Comparison of ENCODE assay signal across 7 cellular contexts in genomic region chr3:85455801-85456200, GRCh38.
"Had no signal": no experiment of that assay in that cellular context is flagged by ENCODE, and none has a peak within 500 bp of the region (broad histone marks: within the 10 kb centered on the region; RNA-seq: fewer than 3 reads in every experiment).

No MANE protein-coding gene starts in this region.

- H3K27ac ChIP-seq: HL-60, KMS-11 had no signal

- FAIRE-seq: HTR-8/SVneo had no signal

- H3K4me2 ChIP-seq: KMS-11 had no signal

- H3K9ac ChIP-seq: KMS-11 had no signal

- DNase-seq: IMR-90, Karpas-422, KBM-7, KG1 had no signal
